In the genomic region with DNA sequence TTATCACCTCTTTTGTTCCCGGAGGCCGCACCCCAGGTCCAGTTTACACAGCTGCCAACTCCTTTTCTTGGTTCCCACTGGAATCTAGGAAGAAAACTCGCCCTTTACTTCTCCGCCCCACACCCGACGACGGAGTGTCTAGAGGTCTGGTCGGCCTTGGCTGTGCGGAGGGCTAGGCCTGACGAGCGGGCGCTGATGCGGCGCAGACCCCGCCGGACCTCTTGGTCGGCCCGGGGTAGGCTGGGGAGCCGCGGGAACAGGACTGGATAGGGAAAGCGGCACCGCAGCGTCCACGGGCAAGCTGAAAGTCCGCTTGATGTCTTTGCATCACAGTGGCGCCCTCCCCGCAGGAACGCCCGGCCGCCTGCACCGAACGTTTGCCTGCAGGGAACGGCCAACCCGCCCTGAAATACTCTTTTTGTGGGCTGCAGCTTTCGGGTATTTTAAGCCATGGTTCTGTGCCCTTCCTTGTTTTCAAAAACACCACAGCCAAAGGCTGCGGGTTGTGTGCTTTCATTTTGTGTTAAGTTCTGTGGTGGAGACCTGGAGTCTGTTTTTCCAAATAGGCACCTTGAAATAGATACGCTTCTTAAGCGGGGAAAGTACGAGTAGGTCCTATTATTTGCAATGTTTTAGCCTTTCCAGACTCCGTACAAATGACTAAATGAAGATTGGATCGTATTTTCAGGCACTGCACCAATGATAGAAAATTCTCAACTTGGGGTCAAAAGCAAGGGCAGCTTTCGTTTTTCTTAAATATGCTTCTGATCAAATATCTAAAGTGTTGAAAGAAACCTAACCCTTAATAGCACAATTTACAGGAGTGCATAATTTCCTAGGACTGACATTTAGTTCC, we compare ENCODE assay signal across 8 cellular contexts. TPM values are rescaled to one million over a fixed set of nuclear protein-coding genes. Genes with fewer than 3 reads are reported as not detected.
DNase-seq lines count a peak whose midpoint lies in the region; ATAC-seq and TF ChIP-seq lines count a peak whose summit lies in the region.

No MANE protein-coding gene starts in this region.

- H3K36me3 Mint-ChIP-seq in neural crest cell (ENCODE audit: low read depth) = peaks cover 15% of the 10 kb centered on the region
- peaks cover 19% of the 10 kb centered on the region for H3K36me3 Mint-ChIP-seq in type B pancreatic cell

- H3K4me1 Mint-ChIP-seq in neural crest cell = peaks cover 40% of the 10 kb centered on the region
- H3K4me1 Mint-ChIP-seq in type B pancreatic cell (ENCODE audit: unreplicated experiment) = peaks cover 32% of the 10 kb centered on the region

- H3K9ac ChIP-seq in NT2/D1 (ENCODE audit: insufficient read length, low read depth) = peak overlapping the region; percentile 93

- no peak for TF ChIP-seq CTCF in neural crest cell (conservative IDR thresholded peaks at IDR 0.05)
- TF ChIP-seq CTCF in type B pancreatic cell (conservative IDR thresholded peaks at IDR 0.05) = no peak

- no peaks in the 10 kb centered on the region for H3K27me3 ChIP-seq in NT2/D1 (ENCODE audit: insufficient read depth, insufficient read length)

- H3K4me3 ChIP-seq in NT2/D1 (ENCODE audit: insufficient read length, low read depth) = peak overlapping the region; percentile 94

- peak overlapping the region; percentile 98 for H3K4me3 Mint-ChIP-seq in neural crest cell
- peak overlapping the region; percentile 99 for H3K4me3 Mint-ChIP-seq in type B pancreatic cell

- no peaks in the 10 kb centered on the region for H3K4me1 ChIP-seq in NT2/D1 (ENCODE audit: insufficient read depth, insufficient read length)

- peak overlapping the region; percentile 99 for H3K27ac Mint-ChIP-seq in neural crest cell (ENCODE audit: unreplicated experiment)
- H3K27ac Mint-ChIP-seq in type B pancreatic cell = peak overlapping the region; percentile 99

- H3K9me3 ChIP-seq in NT2/D1 (ENCODE audit: insufficient read depth, low read length) = no peaks in the 10 kb centered on the region

- peak; percentile 63 for DNase-seq in AG20443 (ENCODE audit: low spot score)
- DNase-seq in NT2/D1 (ENCODE audit: low read depth, low spot score) = peak; percentile 63
- DNase-seq in activated gamma-delta T cell (lab: John Stamatoyannopoulos, UW) = peak; percentile 17
- DNase-seq in foreskin melanocyte = peak; percentile 61
- DNase-seq in neural crest cell (ENCODE audit: low read depth, low spot score) = peak; percentile 45
- peak; percentile 80 for DNase-seq in type B pancreatic cell (ENCODE audit: extremely low spot score, unreplicated experiment)

- ATAC-seq in GM18909 (IDR thresholded peaks at IDR 0.05; ENCODE audit: poor library complexity, unreplicated experiment) (peak; percentile 28), HG03135 (IDR thresholded peaks at IDR 0.05; ENCODE audit: unreplicated experiment) (peak; percentile 25)

- H3K27me3 Mint-ChIP-seq in neural crest cell (ENCODE audit: low read depth) = no peaks in the 10 kb centered on the region
- H3K27me3 Mint-ChIP-seq in type B pancreatic cell = no peaks in the 10 kb centered on the region

- no peaks in the 10 kb centered on the region for H3K9me3 Mint-ChIP-seq in neural crest cell
- H3K9me3 Mint-ChIP-seq in type B pancreatic cell = no peaks in the 10 kb centered on the region

- H3K36me3 ChIP-seq in NT2/D1 (ENCODE audit: insufficient read depth, insufficient read length, low read length) = peaks cover 31% of the 10 kb centered on the region

RNA-seq across cellular contexts. Expression of gene ZBED5, which starts 0.9 kb away (rescaled TPM):
- 85.1 and 89.1 TPM in 2 replicates for total RNA-seq in neural crest cell
- total RNA-seq in type B pancreatic cell (ENCODE audit: low replicate concordance) = 54.6 and 88.0 TPM in 2 replicates

RNA-seq across cellular contexts. Expression of gene EIF4G2, which starts 50.0 kb away (rescaled TPM):
- 1,284 and 1,333 TPM in 2 replicates for total RNA-seq in neural crest cell
- 1,043 and 1,092 TPM in 2 replicates for total RNA-seq in type B pancreatic cell (ENCODE audit: low replicate concordance)

Comparison
In these comparisons a context has a peak if more than half of its experiments do, and no peak if none do; other contexts are left out.
1. Peak in every context shown above with its lines: DNase-seq, ATAC-seq and H3K4me3 ChIP-seq.
2. DNase-seq: peak in every context shown above with its lines; median percentile 80 in type B pancreatic cell; 63 in AG20443; 63 in NT2/D1; 61 in foreskin melanocyte; 45 in neural crest cell; 17 in activated gamma-delta T cell.